ENCODE assay signal across 8 cellular contexts in genomic region chr9:75238311-75238976, GRCh38.
A peak's percentile ranks its signal among the peaks of the same experiment; 100 is the strongest.
DNase-seq lines count a peak whose midpoint lies in the region; ATAC-seq and TF ChIP-seq lines count a peak whose summit lies in the region.

No MANE protein-coding gene starts in this region.

- peak; percentile 67 for DNase-seq in activated CD8-positive, alpha-beta memory T cell treated with anti-CD3 and anti-CD28 coated beads, Interleukin-2, amount 10 ng/mL, durations not matched to agents 7 days and 5 days
- no peak for DNase-seq in activated CD8-positive, alpha-beta memory T cell treated with anti-CD3 and anti-CD28 coated beads, Interleukin-2, amount 50 U/mL, for 4 hours
- DNase-seq in Peyer's patch (peak in 2 of 3 donors; percentile 56 to 71), astrocyte of the hippocampus (ENCODE audit: low read depth, low spot score) (peak; percentile 64), islet precursor cell (peak; percentile 75)
- peak; percentile 36 for DNase-seq in stimulated activated CD4-positive, alpha-beta T cell treated with anti-CD3 and anti-CD28 coated beads, Interleukin-4, amount 100 ng/mL, for 24 hours

- TF ChIP-seq CTCF in Peyer's patch (IDR thresholded peaks at IDR 0.05): peak; percentile 8 to 92 (median 73)

- no peak overlapping the region for H3K4me3 ChIP-seq in Peyer's patch

- peak; percentile 96 for ATAC-seq in activated CD8-positive, alpha-beta memory T cell treated with anti-CD3 and anti-CD28 coated beads, Interleukin-2, amount 10 ng/mL, durations not matched to agents 7 days and 5 days
- peak; percentile 81 for ATAC-seq in GM21423 (IDR thresholded peaks at IDR 0.05; ENCODE audit: unreplicated experiment)
- ATAC-seq in HG03558 (IDR thresholded peaks at IDR 0.05; ENCODE audit: extremely low read depth, unreplicated experiment): peak; percentile 84

- H3K4me3 Mint-ChIP-seq in activated CD8-positive, alpha-beta memory T cell treated with anti-CD3 and anti-CD28 coated beads, Interleukin-2, amount 10 ng/mL, durations not matched to agents 7 days and 5 days: no peak overlapping the region

- H3K9me3 Mint-ChIP-seq in activated CD8-positive, alpha-beta memory T cell treated with anti-CD3 and anti-CD28 coated beads, Interleukin-2, amount 10 ng/mL, durations not matched to agents 7 days and 5 days (ENCODE audit: low read depth): peaks cover 6% of the 10 kb centered on the region

- peaks cover 11% of the 10 kb centered on the region for H3K36me3 Mint-ChIP-seq in activated CD8-positive, alpha-beta memory T cell treated with anti-CD3 and anti-CD28 coated beads, Interleukin-2, amount 10 ng/mL, durations not matched to agents 7 days and 5 days

- H3K9me3 ChIP-seq in Peyer's patch: peaks cover 0 to 5% (median 0%) of the 10 kb centered on the region in 4 donors

- H3K27ac ChIP-seq in Peyer's patch: no peak overlapping the region

- no peaks in the 10 kb centered on the region for H3K4me1 ChIP-seq in Peyer's patch

- H3K27me3 ChIP-seq in Peyer's patch: no peaks in the 10 kb centered on the region

- no peak overlapping the region for H3K27ac Mint-ChIP-seq in activated CD8-positive, alpha-beta memory T cell treated with anti-CD3 and anti-CD28 coated beads, Interleukin-2, amount 10 ng/mL, durations not matched to agents 7 days and 5 days

- H3K4me1 Mint-ChIP-seq in activated CD8-positive, alpha-beta memory T cell treated with anti-CD3 and anti-CD28 coated beads, Interleukin-2, amount 10 ng/mL, durations not matched to agents 7 days and 5 days: peaks cover 3% of the 10 kb centered on the region

- TF ChIP-seq POLR2A in Peyer's patch (IDR thresholded peaks at IDR 0.05): no peak

- H3K27me3 Mint-ChIP-seq in activated CD8-positive, alpha-beta memory T cell treated with anti-CD3 and anti-CD28 coated beads, Interleukin-2, amount 10 ng/mL, durations not matched to agents 7 days and 5 days: no peaks in the 10 kb centered on the region

- H3K36me3 ChIP-seq in Peyer's patch: no peaks in the 10 kb centered on the region

- CTCF ChIA-PET in activated CD8-positive, alpha-beta memory T cell treated with anti-CD3 and anti-CD28 coated beads, Interleukin-2, amount 10 ng/mL, durations not matched to agents 7 days and 5 days (lab: Charles Lee): interaction anchor here (0.5 to 2.8 kb wide), 9 partner anchors 10 to 464 kb away, joined by 3 to 13 read pairs (median 4); no protein-coding TSS in a partner anchor
